ENCODE assay signal across 1 cellular context in genomic region chr17:40341808-40342574, GRCh38.
A peak's percentile ranks its signal among the peaks of the same experiment; 100 is the strongest.
TF ChIP-seq lines count a peak whose summit lies in the region.

No MANE protein-coding gene starts in this region.

TF ChIP-seq in H1, 55 proteins besides CTCF, POLR2A, EP300 and RAD21:
- TF ChIP-seq HDAC2 (IDR thresholded peaks at IDR 0.05; ENCODE audit: borderline replicate concordance in 1 of 2, low read depth in 2 of 2, low read length in 2 of 2): 0 out of 4 replicates have a peak, but pooled peaks of 1 of the 2 experiments have one; percentile 12
- TF ChIP-seq SIN3A (conservative IDR thresholded peaks at IDR 0.05 in 1 of 2, IDR thresholded peaks at IDR 0.05 in 1 of 2; ENCODE audit: low read depth in 1 of 2, low read length in 2 of 2): 0 out of 4 replicates have a peak, but pooled peaks of 1 of the 2 experiments have one; percentile 41
- no peak for TF ChIP-seq POLR2AphosphoS5 (IDR thresholded peaks at IDR 0.05; ENCODE audit: low read depth, low read length)
- TF ChIP-seq TEAD4 (IDR thresholded peaks at IDR 0.05; ENCODE audit: low read depth, low read length): 0 out of 2 replicates have a peak, but pooled peaks have one; percentile 2
